ENCODE assay signal across 1 cellular context in the genomic region with DNA sequence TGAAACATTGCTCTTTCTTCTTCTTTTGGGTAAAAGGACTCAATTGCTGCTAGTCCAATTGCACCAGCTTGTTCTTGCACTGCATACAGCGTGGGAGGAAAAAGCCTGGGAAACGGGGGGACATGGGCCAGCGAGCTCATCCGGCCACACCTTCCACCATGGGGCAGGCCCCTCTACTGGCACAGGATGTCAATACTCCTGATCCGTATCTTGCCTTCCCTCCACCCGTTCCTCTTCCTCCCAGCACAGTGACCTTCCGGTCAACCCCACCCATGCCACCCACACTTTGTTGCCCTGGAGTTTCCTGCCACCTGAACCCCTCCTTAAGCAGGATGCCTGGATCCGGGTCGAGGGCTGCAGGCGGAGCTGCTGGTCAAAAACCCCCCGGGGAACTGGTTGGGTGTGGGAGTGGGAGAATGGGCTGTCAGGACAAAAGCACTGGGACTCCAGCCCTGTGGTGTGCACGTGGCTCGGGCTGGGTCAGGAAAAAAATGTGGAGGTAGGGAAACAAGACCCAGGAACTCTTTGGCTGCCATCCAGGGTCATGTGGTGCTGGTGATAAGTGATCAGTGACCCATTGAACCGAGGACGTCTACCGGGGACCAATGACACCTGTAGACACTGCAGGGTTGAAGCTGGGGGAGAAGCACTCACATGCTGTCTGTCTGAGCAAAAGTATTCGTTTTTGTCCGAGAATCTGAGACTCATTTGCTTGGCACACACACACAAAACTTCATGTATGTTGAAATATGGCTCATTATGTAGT.
TF ChIP-seq lines count a peak whose summit lies in the region.

No MANE protein-coding gene starts in this region.

TF ChIP-seq in K562, 482 proteins besides CTCF, POLR2A, EP300 and RAD21 (continued from another document and continues in another):
- TF ChIP-seq, protein P1, sequence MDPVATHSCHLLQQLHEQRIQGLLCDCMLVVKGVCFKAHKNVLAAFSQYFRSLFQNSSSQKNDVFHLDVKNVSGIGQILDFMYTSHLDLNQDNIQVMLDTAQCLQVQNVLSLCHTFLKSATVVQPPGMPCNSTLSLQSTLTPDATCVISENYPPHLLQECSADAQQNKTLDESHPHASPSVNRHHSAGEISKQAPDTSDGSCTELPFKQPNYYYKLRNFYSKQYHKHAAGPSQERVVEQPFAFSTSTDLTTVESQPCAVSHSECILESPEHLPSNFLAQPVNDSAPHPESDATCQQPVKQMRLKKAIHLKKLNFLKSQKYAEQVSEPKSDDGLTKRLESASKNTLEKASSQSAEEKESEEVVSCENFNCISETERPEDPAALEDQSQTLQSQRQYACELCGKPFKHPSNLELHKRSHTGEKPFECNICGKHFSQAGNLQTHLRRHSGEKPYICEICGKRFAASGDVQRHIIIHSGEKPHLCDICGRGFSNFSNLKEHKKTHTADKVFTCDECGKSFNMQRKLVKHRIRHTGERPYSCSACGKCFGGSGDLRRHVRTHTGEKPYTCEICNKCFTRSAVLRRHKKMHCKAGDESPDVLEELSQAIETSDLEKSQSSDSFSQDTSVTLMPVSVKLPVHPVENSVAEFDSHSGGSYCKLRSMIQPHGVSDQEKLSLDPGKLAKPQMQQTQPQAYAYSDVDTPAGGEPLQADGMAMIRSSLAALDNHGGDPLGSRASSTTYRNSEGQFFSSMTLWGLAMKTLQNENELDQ (CRISPR knock-in tag; IDR thresholded peaks at IDR 0.05; ENCODE audit: borderline replicate concordance), result no peak
- no peak for TF ChIP-seq NCOA4 (IDR thresholded peaks at IDR 0.05; ENCODE audit: partially characterized antibody)
- TF ChIP-seq, protein P2, sequence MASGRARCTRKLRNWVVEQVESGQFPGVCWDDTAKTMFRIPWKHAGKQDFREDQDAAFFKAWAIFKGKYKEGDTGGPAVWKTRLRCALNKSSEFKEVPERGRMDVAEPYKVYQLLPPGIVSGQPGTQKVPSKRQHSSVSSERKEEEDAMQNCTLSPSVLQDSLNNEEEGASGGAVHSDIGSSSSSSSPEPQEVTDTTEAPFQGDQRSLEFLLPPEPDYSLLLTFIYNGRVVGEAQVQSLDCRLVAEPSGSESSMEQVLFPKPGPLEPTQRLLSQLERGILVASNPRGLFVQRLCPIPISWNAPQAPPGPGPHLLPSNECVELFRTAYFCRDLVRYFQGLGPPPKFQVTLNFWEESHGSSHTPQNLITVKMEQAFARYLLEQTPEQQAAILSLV (tag; IDR thresholded peaks at IDR 0.05), result no peak
- TF ChIP-seq ATF7 (IDR thresholded peaks at IDR 0.05), result no peak
- 0 out of 2 replicates have a peak, but pooled peaks have one; percentile 30 for TF ChIP-seq RAD51 (IDR thresholded peaks at IDR 0.05; ENCODE audit: borderline replicate concordance, low read depth)
- TF ChIP-seq, protein P3, sequence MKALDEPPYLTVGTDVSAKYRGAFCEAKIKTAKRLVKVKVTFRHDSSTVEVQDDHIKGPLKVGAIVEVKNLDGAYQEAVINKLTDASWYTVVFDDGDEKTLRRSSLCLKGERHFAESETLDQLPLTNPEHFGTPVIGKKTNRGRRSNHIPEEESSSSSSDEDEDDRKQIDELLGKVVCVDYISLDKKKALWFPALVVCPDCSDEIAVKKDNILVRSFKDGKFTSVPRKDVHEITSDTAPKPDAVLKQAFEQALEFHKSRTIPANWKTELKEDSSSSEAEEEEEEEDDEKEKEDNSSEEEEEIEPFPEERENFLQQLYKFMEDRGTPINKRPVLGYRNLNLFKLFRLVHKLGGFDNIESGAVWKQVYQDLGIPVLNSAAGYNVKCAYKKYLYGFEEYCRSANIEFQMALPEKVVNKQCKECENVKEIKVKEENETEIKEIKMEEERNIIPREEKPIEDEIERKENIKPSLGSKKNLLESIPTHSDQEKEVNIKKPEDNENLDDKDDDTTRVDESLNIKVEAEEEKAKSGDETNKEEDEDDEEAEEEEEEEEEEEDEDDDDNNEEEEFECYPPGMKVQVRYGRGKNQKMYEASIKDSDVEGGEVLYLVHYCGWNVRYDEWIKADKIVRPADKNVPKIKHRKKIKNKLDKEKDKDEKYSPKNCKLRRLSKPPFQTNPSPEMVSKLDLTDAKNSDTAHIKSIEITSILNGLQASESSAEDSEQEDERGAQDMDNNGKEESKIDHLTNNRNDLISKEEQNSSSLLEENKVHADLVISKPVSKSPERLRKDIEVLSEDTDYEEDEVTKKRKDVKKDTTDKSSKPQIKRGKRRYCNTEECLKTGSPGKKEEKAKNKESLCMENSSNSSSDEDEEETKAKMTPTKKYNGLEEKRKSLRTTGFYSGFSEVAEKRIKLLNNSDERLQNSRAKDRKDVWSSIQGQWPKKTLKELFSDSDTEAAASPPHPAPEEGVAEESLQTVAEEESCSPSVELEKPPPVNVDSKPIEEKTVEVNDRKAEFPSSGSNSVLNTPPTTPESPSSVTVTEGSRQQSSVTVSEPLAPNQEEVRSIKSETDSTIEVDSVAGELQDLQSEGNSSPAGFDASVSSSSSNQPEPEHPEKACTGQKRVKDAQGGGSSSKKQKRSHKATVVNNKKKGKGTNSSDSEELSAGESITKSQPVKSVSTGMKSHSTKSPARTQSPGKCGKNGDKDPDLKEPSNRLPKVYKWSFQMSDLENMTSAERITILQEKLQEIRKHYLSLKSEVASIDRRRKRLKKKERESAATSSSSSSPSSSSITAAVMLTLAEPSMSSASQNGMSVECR (CRISPR knock-in tag; IDR thresholded peaks at IDR 0.05), result no peak
- TF ChIP-seq NCOA1 (IDR thresholded peaks at IDR 0.05; ENCODE audit: low read depth), result no peak
- TF ChIP-seq, protein P4, sequence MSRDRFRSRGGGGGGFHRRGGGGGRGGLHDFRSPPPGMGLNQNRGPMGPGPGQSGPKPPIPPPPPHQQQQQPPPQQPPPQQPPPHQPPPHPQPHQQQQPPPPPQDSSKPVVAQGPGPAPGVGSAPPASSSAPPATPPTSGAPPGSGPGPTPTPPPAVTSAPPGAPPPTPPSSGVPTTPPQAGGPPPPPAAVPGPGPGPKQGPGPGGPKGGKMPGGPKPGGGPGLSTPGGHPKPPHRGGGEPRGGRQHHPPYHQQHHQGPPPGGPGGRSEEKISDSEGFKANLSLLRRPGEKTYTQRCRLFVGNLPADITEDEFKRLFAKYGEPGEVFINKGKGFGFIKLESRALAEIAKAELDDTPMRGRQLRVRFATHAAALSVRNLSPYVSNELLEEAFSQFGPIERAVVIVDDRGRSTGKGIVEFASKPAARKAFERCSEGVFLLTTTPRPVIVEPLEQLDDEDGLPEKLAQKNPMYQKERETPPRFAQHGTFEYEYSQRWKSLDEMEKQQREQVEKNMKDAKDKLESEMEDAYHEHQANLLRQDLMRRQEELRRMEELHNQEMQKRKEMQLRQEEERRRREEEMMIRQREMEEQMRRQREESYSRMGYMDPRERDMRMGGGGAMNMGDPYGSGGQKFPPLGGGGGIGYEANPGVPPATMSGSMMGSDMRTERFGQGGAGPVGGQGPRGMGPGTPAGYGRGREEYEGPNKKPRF (IDR thresholded peaks at IDR 0.05; ENCODE audit: low read depth, low read length), result no peak
- no peak for TF ChIP-seq CBFA2T3 (IDR thresholded peaks at IDR 0.05)
- TF ChIP-seq TEAD1 (CRISPR knock-in tag; IDR thresholded peaks at IDR 0.05), result no peak
- TF ChIP-seq, protein P5, sequence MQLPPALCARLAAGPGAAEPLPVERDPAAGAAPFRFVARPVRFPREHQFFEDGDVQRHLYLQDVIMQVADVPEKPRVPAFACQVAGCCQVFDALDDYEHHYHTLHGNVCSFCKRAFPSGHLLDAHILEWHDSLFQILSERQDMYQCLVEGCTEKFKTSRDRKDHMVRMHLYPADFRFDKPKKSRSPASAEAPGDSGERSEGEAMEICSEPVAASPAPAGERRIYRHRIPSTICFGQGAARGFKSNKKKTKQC (CRISPR knock-in tag; IDR thresholded peaks at IDR 0.05), result no peak
- TF ChIP-seq ZSCAN29 (IDR thresholded peaks at IDR 0.05), result no peak
- 0 out of 2 replicates have a peak, but pooled peaks have one; percentile 21 for TF ChIP-seq ZNF311 (CRISPR knock-in tag; IDR thresholded peaks at IDR 0.05)
- no peak for TF ChIP-seq POLR3G (IDR thresholded peaks at IDR 0.05; ENCODE audit: extremely low read depth, insufficient read length, insufficient replicate concordance)
- TF ChIP-seq GATAD2A (IDR thresholded peaks at IDR 0.05), result no peak
- 0 out of 2 replicates have a peak, but pooled peaks have one; percentile 52 for TF ChIP-seq ZNF589 (CRISPR knock-in tag; IDR thresholded peaks at IDR 0.05; ENCODE audit: low read depth)
- no peak for TF ChIP-seq YBX1 (IDR thresholded peaks at IDR 0.05)
- TF ChIP-seq, protein P6, sequence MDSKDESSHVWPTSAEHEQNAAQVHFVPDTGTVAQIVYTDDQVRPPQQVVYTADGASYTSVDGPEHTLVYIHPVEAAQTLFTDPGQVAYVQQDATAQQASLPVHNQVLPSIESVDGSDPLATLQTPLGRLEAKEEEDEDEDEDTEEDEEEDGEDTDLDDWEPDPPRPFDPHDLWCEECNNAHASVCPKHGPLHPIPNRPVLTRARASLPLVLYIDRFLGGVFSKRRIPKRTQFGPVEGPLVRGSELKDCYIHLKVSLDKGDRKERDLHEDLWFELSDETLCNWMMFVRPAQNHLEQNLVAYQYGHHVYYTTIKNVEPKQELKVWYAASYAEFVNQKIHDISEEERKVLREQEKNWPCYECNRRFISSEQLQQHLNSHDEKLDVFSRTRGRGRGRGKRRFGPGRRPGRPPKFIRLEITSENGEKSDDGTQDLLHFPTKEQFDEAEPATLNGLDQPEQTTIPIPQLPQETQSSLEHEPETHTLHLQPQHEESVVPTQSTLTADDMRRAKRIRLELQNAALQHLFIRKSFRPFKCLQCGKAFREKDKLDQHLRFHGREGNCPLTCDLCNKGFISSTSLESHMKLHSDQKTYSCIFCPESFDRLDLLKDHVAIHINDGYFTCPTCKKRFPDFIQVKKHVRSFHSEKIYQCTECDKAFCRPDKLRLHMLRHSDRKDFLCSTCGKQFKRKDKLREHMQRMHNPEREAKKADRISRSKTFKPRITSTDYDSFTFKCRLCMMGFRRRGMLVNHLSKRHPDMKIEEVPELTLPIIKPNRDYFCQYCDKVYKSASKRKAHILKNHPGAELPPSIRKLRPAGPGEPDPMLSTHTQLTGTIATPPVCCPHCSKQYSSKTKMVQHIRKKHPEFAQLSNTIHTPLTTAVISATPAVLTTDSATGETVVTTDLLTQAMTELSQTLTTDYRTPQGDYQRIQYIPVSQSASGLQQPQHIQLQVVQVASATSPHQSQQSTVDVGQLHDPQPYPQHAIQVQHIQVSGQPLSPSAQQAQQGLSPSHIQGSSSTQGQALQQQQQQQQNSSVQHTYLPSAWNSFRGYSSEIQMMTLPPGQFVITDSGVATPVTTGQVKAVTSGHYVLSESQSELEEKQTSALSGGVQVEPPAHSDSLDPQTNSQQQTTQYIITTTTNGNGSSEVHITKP (IDR thresholded peaks at IDR 0.05; ENCODE audit: partially characterized antibody), result no peak
- TF ChIP-seq CREM (IDR thresholded peaks at IDR 0.05; ENCODE audit: low read depth), result no peak
- peak; percentile 49; the same call in 1 of the 2 replicates for TF ChIP-seq MTA3 (IDR thresholded peaks at IDR 0.05; ENCODE audit: borderline replicate concordance)
- 0 out of 2 replicates have a peak, but pooled peaks have one; percentile 29 for TF ChIP-seq NFXL1 (CRISPR knock-in tag; IDR thresholded peaks at IDR 0.05)
- TF ChIP-seq, protein P7, sequence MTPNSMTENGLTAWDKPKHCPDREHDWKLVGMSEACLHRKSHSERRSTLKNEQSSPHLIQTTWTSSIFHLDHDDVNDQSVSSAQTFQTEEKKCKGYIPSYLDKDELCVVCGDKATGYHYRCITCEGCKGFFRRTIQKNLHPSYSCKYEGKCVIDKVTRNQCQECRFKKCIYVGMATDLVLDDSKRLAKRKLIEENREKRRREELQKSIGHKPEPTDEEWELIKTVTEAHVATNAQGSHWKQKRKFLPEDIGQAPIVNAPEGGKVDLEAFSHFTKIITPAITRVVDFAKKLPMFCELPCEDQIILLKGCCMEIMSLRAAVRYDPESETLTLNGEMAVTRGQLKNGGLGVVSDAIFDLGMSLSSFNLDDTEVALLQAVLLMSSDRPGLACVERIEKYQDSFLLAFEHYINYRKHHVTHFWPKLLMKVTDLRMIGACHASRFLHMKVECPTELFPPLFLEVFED (CRISPR knock-in tag; conservative IDR thresholded peaks at IDR 0.05), result no peak
- TF ChIP-seq, protein P8, sequence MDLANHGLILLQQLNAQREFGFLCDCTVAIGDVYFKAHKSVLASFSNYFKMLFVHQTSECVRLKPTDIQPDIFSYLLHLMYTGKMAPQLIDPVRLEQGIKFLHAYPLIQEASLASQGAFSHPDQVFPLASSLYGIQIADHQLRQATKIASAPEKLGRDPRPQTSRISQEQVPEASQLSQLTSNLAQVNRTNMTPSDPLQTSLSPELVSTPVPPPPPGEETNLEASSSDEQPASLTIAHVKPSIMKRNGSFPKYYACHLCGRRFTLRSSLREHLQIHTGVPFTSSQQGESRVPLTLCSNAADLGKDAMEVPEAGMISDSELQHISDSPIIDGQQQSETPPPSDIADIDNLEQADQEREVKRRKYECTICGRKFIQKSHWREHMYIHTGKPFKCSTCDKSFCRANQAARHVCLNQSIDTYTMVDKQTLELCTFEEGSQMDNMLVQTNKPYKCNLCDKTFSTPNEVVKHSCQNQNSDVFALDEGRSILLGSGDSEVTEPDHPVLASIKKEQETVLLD (IDR thresholded peaks at IDR 0.05), result 0 out of 2 replicates have a peak, but pooled peaks have one; percentile 29
- no peak for TF ChIP-seq STAG1 (CRISPR knock-in tag; IDR thresholded peaks at IDR 0.05; ENCODE audit: borderline replicate concordance)
- peak; percentile 61 for TF ChIP-seq EGR1 (conservative IDR thresholded peaks at IDR 0.05)
- TF ChIP-seq CAMTA2 (CRISPR knock-in tag; conservative IDR thresholded peaks at IDR 0.05), result no peak
- TF ChIP-seq ZKSCAN8 (CRISPR knock-in tag; IDR thresholded peaks at IDR 0.05), result no peak
- TF ChIP-seq, protein P9, sequence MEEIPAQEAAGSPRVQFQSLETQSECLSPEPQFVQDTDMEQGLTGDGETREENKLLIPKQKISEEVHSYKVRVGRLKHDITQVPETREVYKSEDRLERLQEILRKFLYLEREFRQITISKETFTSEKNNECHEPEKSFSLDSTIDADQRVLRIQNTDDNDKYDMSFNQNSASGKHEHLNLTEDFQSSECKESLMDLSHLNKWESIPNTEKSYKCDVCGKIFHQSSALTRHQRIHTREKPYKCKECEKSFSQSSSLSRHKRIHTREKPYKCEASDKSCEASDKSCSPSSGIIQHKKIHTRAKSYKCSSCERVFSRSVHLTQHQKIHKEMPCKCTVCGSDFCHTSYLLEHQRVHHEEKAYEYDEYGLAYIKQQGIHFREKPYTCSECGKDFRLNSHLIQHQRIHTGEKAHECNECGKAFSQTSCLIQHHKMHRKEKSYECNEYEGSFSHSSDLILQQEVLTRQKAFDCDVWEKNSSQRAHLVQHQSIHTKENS (CRISPR knock-in tag; IDR thresholded peaks at IDR 0.05), result no peak
- TF ChIP-seq TFAM (CRISPR knock-in tag; conservative IDR thresholded peaks at IDR 0.05), result no peak
- TF ChIP-seq BRCA1 (IDR thresholded peaks at IDR 0.05), result no peak
- TF ChIP-seq BRCA1 (CRISPR knock-in tag; IDR thresholded peaks at IDR 0.05), result no peak
